In genomic region chr3:169764164-169764452, GRCh38 we compare ENCODE assay signal across 1 cellular context.
TF ChIP-seq lines count a peak whose summit lies in the region.

No MANE protein-coding gene starts in this region.

TF ChIP-seq in K562, 482 proteins besides CTCF, POLR2A, EP300 and RAD21:
- TF ChIP-seq NRF1 (conservative IDR thresholded peaks at IDR 0.05 in 1 of 2, IDR thresholded peaks at IDR 0.05 in 1 of 2) (0 out of 4 replicates have a peak, but pooled peaks of 1 of the 2 experiments have one; percentile 8), EGR1 (conservative IDR thresholded peaks at IDR 0.05) (0 out of 2 replicates have a peak, but pooled peaks have one; percentile 18), ID3 (CRISPR knock-in tag; IDR thresholded peaks at IDR 0.05) (no peak), ID3 (tag; IDR thresholded peaks at IDR 0.05) (no peak), MYC (IDR thresholded peaks at IDR 0.05; ENCODE audit: low read depth, low read length) (0 out of 2 replicates have a peak, but pooled peaks have one; percentile 3), MYC (CRISPR knock-in tag; IDR thresholded peaks at IDR 0.05; ENCODE audit: borderline replicate concordance, low read depth) (no peak), USF1 (CRISPR knock-in tag; IDR thresholded peaks at IDR 0.05) (no peak), BCOR (IDR thresholded peaks at IDR 0.05) (no peak), ESRRA (IDR thresholded peaks at IDR 0.05; ENCODE audit: borderline replicate concordance, low read depth) (peak; percentile 60; the same call in 1 of the 2 replicates), ZSCAN29 (IDR thresholded peaks at IDR 0.05) (no peak), SRF (CRISPR knock-in tag; IDR thresholded peaks at IDR 0.05) (peak; percentile 96 to 99), SPI1 (IDR thresholded peaks at IDR 0.05; ENCODE audit: borderline replicate concordance, low read depth, low read length) (peak; percentile 82)
TF ChIP-seq in K562: peak in this region for 6.
